In genomic region chr18:59810740-59811520, GRCh38 we compare ENCODE assay signal across 24 cellular contexts.
"Had no signal": no experiment of that assay in that cellular context is flagged by ENCODE, and none has a peak within 500 bp of the region (broad histone marks: within the 10 kb centered on the region; RNA-seq: fewer than 3 reads in every experiment).

No MANE protein-coding gene starts in this region.

- H3K27ac ChIP-seq: dorsolateral prefrontal cortex, epithelial cell of prostate, gastrocnemius medialis, lower lobe of right lung, neutrophil, pancreas, suprapubic skin, transverse colon, upper lobe of right lung, uterus had no signal

- H3K36me3 ChIP-seq: gastrocnemius medialis, lower lobe of right lung, neutrophil, pancreas, suprapubic skin, transverse colon, upper lobe of right lung, uterus had no signal

- H3K4me1 ChIP-seq: gastrocnemius medialis, lower lobe of right lung, pancreas, suprapubic skin, transverse colon, upper lobe of right lung, uterus had no signal

- FAIRE-seq: colon, pancreas had no signal

- ATAC-seq: esophagus mucosa; gastrocnemius medialis; left ventricle myocardium superior; lower lobe of right lung; natural killer cell; pancreas; sciatic nerve; stimulated activated naive CD8-positive, alpha-beta T cell treated with anti-CD3 and anti-CD28 coated beads, Interleukin-15, amount 100 ng/mL, for 72 hours; upper lobe of right lung had no signal

- H3K27me3 ChIP-seq: gastrocnemius medialis, pancreas, suprapubic skin, transverse colon, upper lobe of right lung, uterus had no signal

- H3K4me2 ChIP-seq: smooth muscle cell had no signal

- DNase-seq: dorsolateral prefrontal cortex; effector CD4-positive, alpha-beta T cell; gastrocnemius medialis; head of caudate nucleus; left ventricle myocardium superior; lower lobe of right lung; natural killer cell; pancreas; stimulated activated CD4-positive, alpha-beta T cell treated with anti-CD3 and anti-CD28 coated beads, Interleukin-12 subunit alpha, Interleukin-12 subunit beta, amount 100 ng/mL, for 4 hours; stimulated activated CD4-positive, alpha-beta T cell treated with anti-CD3 and anti-CD28 coated beads, Interleukin-1b, Interleukin-23, amount 100 ng/mL, for 48 hours; stimulated activated CD4-positive, alpha-beta T cell treated with anti-CD3 and anti-CD28 coated beads, Interleukin-4, amount 100 ng/mL, for 1 hour; stimulated activated CD8-positive, alpha-beta memory T cell treated with anti-CD3 and anti-CD28 coated beads, Interleukin-4, amount 100 ng/mL, for 48 hours; stimulated activated naive CD4-positive, alpha-beta T cell; stimulated activated naive CD8-positive, alpha-beta T cell treated with anti-CD3 and anti-CD28 coated beads, Interleukin-15, amount 100 ng/mL, for 72 hours; transverse colon; upper lobe of right lung; uterus had no signal

- H3K9me3 ChIP-seq: gastrocnemius medialis, lower lobe of right lung, neutrophil, pancreas, suprapubic skin, transverse colon, upper lobe of right lung, uterus had no signal

- H3K4me3 ChIP-seq: dorsolateral prefrontal cortex, gastrocnemius medialis, lower lobe of right lung, pancreas, smooth muscle cell, suprapubic skin, transverse colon, upper lobe of right lung, uterus had no signal
